11 cellular contexts compared by ENCODE assay signal in genomic region chr7:16657656-16658279, GRCh38. TPM values are rescaled to one million over a fixed set of nuclear protein-coding genes. Genes with fewer than 3 reads are reported as not detected.
DNase-seq lines count a peak whose midpoint lies in the region; ATAC-seq lines count a peak whose summit lies in the region.
"Had no signal": no experiment of that assay in that cellular context is flagged by ENCODE, and none has a peak within 500 bp of the region (broad histone marks: within the 10 kb centered on the region; RNA-seq: fewer than 3 reads in every experiment).

No MANE protein-coding gene starts in this region.

- H2BK12ac ChIP-seq in trophoblast cell (ENCODE audit: low read length) = peak overlapping the region; percentile 30

- DNase-seq in GM23248 (peak; percentile 78), OCI-M1 (lab: John Stamatoyannopoulos, UW) (peak; percentile 89), fibroblast of the conjunctiva (ENCODE audit: low read depth) (peak; percentile 60), trophoblast cell (peak; percentile 94 to 97), hypothalamus (lab: John Stamatoyannopoulos, UW) (no peak), T-helper 17 cell (no peak), Karpas-422 (no peak)
- no peak for DNase-seq in activated CD8-positive, alpha-beta memory T cell treated with anti-CD3 and anti-CD28 coated beads, Interleukin-2, amount 50 U/mL, for 48 hours
- DNase-seq: midbrain, Peyer's patch had no signal

- H3K23ac ChIP-seq in trophoblast cell (ENCODE audit: low read length) = no peak overlapping the region

- H3K27me3 ChIP-seq in GM23248 (replicated peaks; ENCODE audit: insufficient read depth) (no peaks in the 10 kb centered on the region), trophoblast cell (ENCODE audit: insufficient read depth, low read length) (no peaks in the 10 kb centered on the region), Karpas-422 (ENCODE audit: low read length) (no peaks in the 10 kb centered on the region)
- H3K27me3 ChIP-seq: Peyer's patch had no signal

- H3K9me3 ChIP-seq in GM23248 (ENCODE audit: low read depth) = no peaks in the 10 kb centered on the region
- H3K9me3 ChIP-seq in trophoblast cell (ENCODE audit: insufficient read depth, low read depth, low read length) = no peaks in the 10 kb centered on the region
- no peaks in the 10 kb centered on the region for H3K9me3 ChIP-seq in T-helper 17 cell (ENCODE audit: control insufficient read depth, low read length, poor library complexity, severe bottlenecking)
- H3K9me3 ChIP-seq in Karpas-422 (ENCODE audit: low read length) = no peaks in the 10 kb centered on the region
- H3K9me3 ChIP-seq: Peyer's patch had no signal

- peak overlapping the region; percentile 29 for H3K18ac ChIP-seq in trophoblast cell (ENCODE audit: low read length)

- no peak overlapping the region for H2AK5ac ChIP-seq in trophoblast cell (ENCODE audit: low read length)

- in situ Hi-C loops in GM23248 (cut with MboI) = no loop called here

- H3K14ac ChIP-seq in trophoblast cell (ENCODE audit: low read length) = no peak overlapping the region

- peak overlapping the region; percentile 24; the same call in 1 of the 2 replicates for H3K4me3 ChIP-seq in GM23248
- no peak overlapping the region for H3K4me3 ChIP-seq in trophoblast cell (ENCODE audit: low read depth, low read length)
- no peak overlapping the region for H3K4me3 ChIP-seq in Karpas-422 (ENCODE audit: low read length)
- H3K4me3 ChIP-seq: Peyer's patch had no signal

- H3K4ac ChIP-seq in trophoblast cell (ENCODE audit: low read depth, low read length) = no peak overlapping the region

- H3F3A ChIP-seq in GM23248 (ENCODE audit: insufficient read depth) = peaks cover 15% of the 10 kb centered on the region

- 32% methylated on average over 4 of the region's 4 CpGs for WGBS in GM23248 (ENCODE audit: low coverage in 1 of 2, low lambda C conversion rate in 2 of 2, missing lambda C conversion rate in 2 of 2), 2 experiments
- no CpG with 5 or more reads among the region's 4 CpGs for WGBS in trophoblast cell (ENCODE audit: extremely low coverage, insufficient coverage, insufficient read length)

- no peak for ATAC-seq in T-helper 17 cell

- peaks cover 4% of the 10 kb centered on the region for H3K36me3 Mint-ChIP-seq in T-helper 17 cell (ENCODE audit: low read depth)

- peak overlapping the region; percentile 89 for H2BK5ac ChIP-seq in trophoblast cell (ENCODE audit: low read depth, low read length, poor library complexity)

- no peak overlapping the region for H3K4me3 Mint-ChIP-seq in T-helper 17 cell
- H3K4me3 Mint-ChIP-seq: activated naive CD4-positive, alpha-beta T cell treated with anti-CD3 and anti-CD28 coated beads, Interleukin-2, amount 50 U/mL, for 24 hours had no signal

- H3K4me2 ChIP-seq in GM23248 (ENCODE audit: unreplicated experiment) (peak overlapping the region; percentile 42), trophoblast cell (ENCODE audit: low read length) (peak overlapping the region; percentile 44), Karpas-422 (ENCODE audit: low read depth, low read length, poor library complexity, severe bottlenecking) (no peak overlapping the region)

- peak overlapping the region; percentile 57 for H3K27ac ChIP-seq in GM23248
- peak overlapping the region; percentile 92 for H3K27ac ChIP-seq in trophoblast cell (ENCODE audit: low read depth, low read length)
- H3K27ac ChIP-seq in Karpas-422 (ENCODE audit: low read length) = no peak overlapping the region
- H3K27ac ChIP-seq: Peyer's patch had no signal

- H3K9ac ChIP-seq in GM23248 (peak overlapping the region; percentile 24; the same call in 1 of the 2 replicates), trophoblast cell (ENCODE audit: low read length) (no peak overlapping the region), Karpas-422 (ENCODE audit: low read length) (no peak overlapping the region)

- no peaks in the 10 kb centered on the region for H4K20me1 ChIP-seq in GM23248 (ENCODE audit: insufficient read depth)
- peaks cover 45% of the 10 kb centered on the region for H4K20me1 ChIP-seq in Karpas-422 (ENCODE audit: insufficient read depth, low read depth, low read length)

- H2BK120ac ChIP-seq in trophoblast cell (ENCODE audit: insufficient read depth, low read length, poor library complexity) = peak overlapping the region; percentile 63

- H2AFZ ChIP-seq in GM23248 (peak overlapping the region; percentile 37), trophoblast cell (ENCODE audit: insufficient read depth, low read length, poor library complexity) (no peak overlapping the region), Karpas-422 (ENCODE audit: low read length) (no peak overlapping the region)

- peak overlapping the region; percentile 23 for H4K8ac ChIP-seq in trophoblast cell (ENCODE audit: low read depth, low read length)

- H3K36me3 ChIP-seq in GM23248 (ENCODE audit: low read depth) (no peaks in the 10 kb centered on the region), trophoblast cell (ENCODE audit: control insufficient read depth in 1 of 2, insufficient read depth in 2 of 2, low read length in 2 of 2) (peaks cover 0 to 3% of the 10 kb centered on the region in 2 experiments), Karpas-422 (ENCODE audit: insufficient read depth, low read length) (peaks cover 7% of the 10 kb centered on the region; the same call in 1 of the 2 replicates)
- H3K36me3 ChIP-seq: Peyer's patch had no signal

- H3K27ac Mint-ChIP-seq in T-helper 17 cell = no peak overlapping the region
- H3K27ac Mint-ChIP-seq: activated naive CD4-positive, alpha-beta T cell treated with anti-CD3 and anti-CD28 coated beads, Interleukin-2, amount 50 U/mL, for 24 hours had no signal

- peaks cover 18% of the 10 kb centered on the region for H3K79me1 ChIP-seq in trophoblast cell (ENCODE audit: low read length)

- H3K9me2 ChIP-seq in GM23248 (ENCODE audit: insufficient read depth) = no peaks in the 10 kb centered on the region
- H3K9me2 ChIP-seq in Karpas-422 (replicated peaks; ENCODE audit: insufficient read depth, low read length) = no peaks in the 10 kb centered on the region

- no peaks in the 10 kb centered on the region for H3K27me3 Mint-ChIP-seq in T-helper 17 cell
- H3K27me3 Mint-ChIP-seq: activated naive CD4-positive, alpha-beta T cell treated with anti-CD3 and anti-CD28 coated beads, Interleukin-2, amount 50 U/mL, for 24 hours had no signal

- H4K91ac ChIP-seq in trophoblast cell (ENCODE audit: low read depth, low read length) = peak overlapping the region; percentile 81

- H3K79me2 ChIP-seq in GM23248 (ENCODE audit: insufficient read depth) (peaks cover 98% of the 10 kb centered on the region), trophoblast cell (ENCODE audit: control insufficient read depth, insufficient read depth, low read length, poor library complexity) (peaks cover 13% of the 10 kb centered on the region), Karpas-422 (ENCODE audit: low read length) (peaks cover 98% of the 10 kb centered on the region)

- H3K4me1 ChIP-seq in GM23248 (ENCODE audit: insufficient read depth) (peaks cover 26% of the 10 kb centered on the region), trophoblast cell (ENCODE audit: control insufficient read depth in 1 of 2, insufficient read depth in 2 of 2, low read length in 2 of 2) (peaks cover 5 to 10% of the 10 kb centered on the region in 2 experiments), Karpas-422 (ENCODE audit: low read length) (peaks cover 19% of the 10 kb centered on the region)

- peaks cover 27% of the 10 kb centered on the region for H3K4me1 Mint-ChIP-seq in T-helper 17 cell

- H4K12ac ChIP-seq in trophoblast cell (ENCODE audit: low read depth, low read length) = no peak overlapping the region

RNA-seq across cellular contexts. Expression of gene BZW2, which starts 11.8 kb away (rescaled TPM):
- total RNA-seq in GM23248 (2014; rRNA removed; shearing (Covaris generic)) = 54.1 and 61.0 TPM in 2 replicates
- 60.9 and 64.3 TPM in 2 replicates for polyA plus RNA-seq in GM23248 (2016; fragmentation: Nextera tagmentation; extraction: Ambion mirVana)
- polyA plus RNA-seq in trophoblast cell (2013) = 239 and 252 TPM in 2 replicates
- 10 to 100 TPM; 24.0 to 29.4 TPM for total RNA-seq in T-helper 17 cell
- total RNA-seq in Karpas-422 (2014; rRNA removed; shearing (Covaris generic); ENCODE audit: low replicate concordance) = 122 and 163 TPM in 2 replicates

RNA-seq across cellular contexts. Expression of gene ANKMY2, which starts 12.2 kb away (rescaled TPM):
- total RNA-seq in GM23248 (2014; rRNA removed; shearing (Covaris generic)) = 23.0 and 23.1 TPM in 2 replicates
- 19.3 and 22.1 TPM in 2 replicates for polyA plus RNA-seq in GM23248 (2016; fragmentation: Nextera tagmentation; extraction: Ambion mirVana)
- polyA plus RNA-seq in trophoblast cell (2013) = 17.7 and 18.1 TPM in 2 replicates
- 1 to 10 TPM; 6.8 to 6.9 TPM for total RNA-seq in T-helper 17 cell
- 25.1 and 34.5 TPM in 2 replicates for total RNA-seq in Karpas-422 (2014; rRNA removed; shearing (Covaris generic); ENCODE audit: low replicate concordance)

Comparison
In these comparisons a context has a peak if more than half of its experiments do, and no peak if none do; other contexts are left out.
1. DNase-seq: peak in GM23248 (single experiment), OCI-M1 (single experiment), fibroblast of the conjunctiva (single experiment) and trophoblast cell (2 of 2); none in hypothalamus (0 of 51), T-helper 17 cell (0 of 3), activated CD8-positive, alpha-beta memory T cell treated with anti-CD3 and anti-CD28 coated beads, Interleukin-2, amount 50 U/mL, for 48 hours (single experiment) and Karpas-422 (single experiment).